Comparison of ENCODE assay signal across 7 cellular contexts in the genomic region with DNA sequence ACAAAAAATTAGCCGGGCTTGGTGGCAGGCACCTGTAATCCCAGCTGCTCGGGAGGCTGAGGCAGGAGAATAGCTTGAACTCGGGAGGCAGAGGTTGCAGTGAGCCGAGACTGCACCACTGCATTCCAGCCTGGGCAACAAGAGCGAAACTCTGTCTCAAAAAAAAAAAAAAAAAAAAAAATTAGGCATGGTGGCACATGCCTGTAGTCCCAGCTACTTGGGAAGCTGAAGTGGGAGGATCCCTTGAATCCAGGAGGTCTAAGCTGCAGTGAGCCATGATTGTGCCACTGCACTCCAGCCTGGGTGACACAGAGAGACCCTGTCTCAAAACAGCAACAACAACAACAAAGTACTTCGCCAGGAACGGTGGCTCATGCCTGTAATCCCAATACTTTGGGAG. TPM values are rescaled to one million over a fixed set of nuclear protein-coding genes. Genes with fewer than 3 reads are reported as not detected.
DNase-seq lines count a peak whose midpoint lies in the region; ATAC-seq and TF ChIP-seq lines count a peak whose summit lies in the region.
"Not testable (repeated sequence)": the region's sequence is repeated elsewhere in the genome, so short reads cannot be mapped to it uniquely, and the experiment has no call there.

No MANE protein-coding gene starts in this region.

- not testable (repeated sequence) for TF ChIP-seq CTCF in HEK293 (tag by site-specific recombination; IDR thresholded peaks at IDR 0.05); chondrocyte (IDR thresholded peaks at IDR 0.05); endothelial cell (IDR thresholded peaks at IDR 0.05; ENCODE audit: unreplicated experiment); nephron progenitor cell (IDR thresholded peaks at IDR 0.05); psoas muscle (IDR thresholded peaks at IDR 0.05)

- not testable (repeated sequence) for H3K27me3 ChIP-seq in psoas muscle (ENCODE audit: insufficient read depth in 3 of 3, low read length in 2 of 3)

- H3K27ac Mint-ChIP-seq in activated naive CD8-positive, alpha-beta T cell, result peak overlapping the region; percentile 12
- H3K27ac Mint-ChIP-seq in chondrocyte (ENCODE audit: unreplicated experiment), result peak overlapping the region; percentile 88
- H3K27ac Mint-ChIP-seq in endothelial cell (ENCODE audit: unreplicated experiment), result peak overlapping the region; percentile 57
- H3K27ac Mint-ChIP-seq in nephron progenitor cell, result peak overlapping the region; percentile 57
- H3K27ac Mint-ChIP-seq in stimulated activated naive CD8-positive, alpha-beta T cell treated with anti-CD3 and anti-CD28 coated beads, Interleukin-15, Interleukin-2, amounts not matched to agents 100 ng/mL and 50 ng/mL, for 24 hours, result peak overlapping the region; percentile 48

- H3K27ac ChIP-seq in HEK293 (ENCODE audit: extremely low read depth, low read depth, low read length), result not testable (repeated sequence)
- peak overlapping the region; percentile 82 for H3K27ac ChIP-seq in psoas muscle

- intact Hi-C loops in psoas muscle (cut with DNase I), result not testable (repeated sequence)

- H3K4me1 Mint-ChIP-seq in activated naive CD8-positive, alpha-beta T cell (ENCODE audit: low read depth), result peaks cover 84% of the 10 kb centered on the region
- H3K4me1 Mint-ChIP-seq in chondrocyte (ENCODE audit: low read depth) (peaks cover 85% of the 10 kb centered on the region), endothelial cell (ENCODE audit: unreplicated experiment) (peaks cover 12% of the 10 kb centered on the region), nephron progenitor cell (peaks cover 44% of the 10 kb centered on the region)
- H3K4me1 Mint-ChIP-seq in stimulated activated naive CD8-positive, alpha-beta T cell treated with anti-CD3 and anti-CD28 coated beads, Interleukin-15, Interleukin-2, amounts not matched to agents 100 ng/mL and 50 ng/mL, for 24 hours (ENCODE audit: low read depth), result peaks cover 90% of the 10 kb centered on the region

- H3K36me3 Mint-ChIP-seq in activated naive CD8-positive, alpha-beta T cell; chondrocyte (ENCODE audit: low read depth); endothelial cell (ENCODE audit: low read depth, unreplicated experiment): not testable (repeated sequence)
- H3K36me3 Mint-ChIP-seq in nephron progenitor cell (ENCODE audit: low read depth), result peaks cover 40% of the 10 kb centered on the region
- peaks cover 39% of the 10 kb centered on the region for H3K36me3 Mint-ChIP-seq in stimulated activated naive CD8-positive, alpha-beta T cell treated with anti-CD3 and anti-CD28 coated beads, Interleukin-15, Interleukin-2, amounts not matched to agents 100 ng/mL and 50 ng/mL, for 24 hours (ENCODE audit: low read depth)

- not testable (repeated sequence) for H3K9me3 ChIP-seq in HEK293 (ENCODE audit: control insufficient read depth, insufficient read depth, low read depth, low read length); psoas muscle

- 67 to 86% (median 75%) methylated on average over 5 to 7 of the region's 7 CpGs for WGBS in psoas muscle, 3 donors

- not testable (repeated sequence) for H3K4me3 Mint-ChIP-seq in activated naive CD8-positive, alpha-beta T cell; chondrocyte (ENCODE audit: unreplicated experiment); endothelial cell (ENCODE audit: unreplicated experiment); nephron progenitor cell; stimulated activated naive CD8-positive, alpha-beta T cell treated with anti-CD3 and anti-CD28 coated beads, Interleukin-15, Interleukin-2, amounts not matched to agents 100 ng/mL and 50 ng/mL, for 24 hours

- POLR2A ChIA-PET in HEK293 (lab: Yijun Ruan, JAX), result interaction anchor here (2.3 kb wide), 1 partner anchor 10 kb away, joined by 11 read pairs; a partner anchor contains a TSS

- not testable (repeated sequence) for DNase-seq in chondrocyte (ENCODE audit: low spot score); endothelial cell (ENCODE audit: low spot score); nephron progenitor cell; psoas muscle

- CTCF ChIA-PET in HEK293 (lab: Yijun Ruan, JAX), result interaction anchor here (0.7 to 0.9 kb wide), 2 partner anchors 175 to 360 kb away, joined by 3 to 7 read pairs; no protein-coding TSS in a partner anchor

- peak in 2 of 4 donors; percentile 5 to 14 for ATAC-seq in psoas muscle

- H3K27me3 Mint-ChIP-seq in activated naive CD8-positive, alpha-beta T cell; chondrocyte (ENCODE audit: low read depth); endothelial cell (ENCODE audit: unreplicated experiment); nephron progenitor cell (ENCODE audit: low read depth, poor library complexity); stimulated activated naive CD8-positive, alpha-beta T cell treated with anti-CD3 and anti-CD28 coated beads, Interleukin-15, Interleukin-2, amounts not matched to agents 100 ng/mL and 50 ng/mL, for 24 hours: not testable (repeated sequence)

- H3K36me3 ChIP-seq in HEK293 (ENCODE audit: control insufficient read depth in 2 of 2, insufficient read depth in 1 of 2, low read length in 2 of 2); psoas muscle (ENCODE audit: insufficient read depth in 1 of 2, low read depth in 1 of 2): not testable (repeated sequence)

- not testable (repeated sequence) for H3K4me3 ChIP-seq in HEK293 (ENCODE audit: low read depth, low read length); psoas muscle

- not testable (repeated sequence) for H3K9me3 Mint-ChIP-seq in activated naive CD8-positive, alpha-beta T cell (ENCODE audit: low read depth); chondrocyte (ENCODE audit: low read depth); endothelial cell (ENCODE audit: unreplicated experiment); stimulated activated naive CD8-positive, alpha-beta T cell treated with anti-CD3 and anti-CD28 coated beads, Interleukin-15, Interleukin-2, amounts not matched to agents 100 ng/mL and 50 ng/mL, for 24 hours
- peaks cover 11% of the 10 kb centered on the region for H3K9me3 Mint-ChIP-seq in nephron progenitor cell

- H3K4me1 ChIP-seq in HEK293 (ENCODE audit: control insufficient read depth, insufficient read depth, low read length), result peaks cover 31% of the 10 kb centered on the region
- peaks cover 82% of the 10 kb centered on the region for H3K4me1 ChIP-seq in psoas muscle

TF ChIP-seq in HEK293, 187 proteins besides CTCF, POLR2A, EP300 and RAD21:
- TF ChIP-seq, protein P1, sequence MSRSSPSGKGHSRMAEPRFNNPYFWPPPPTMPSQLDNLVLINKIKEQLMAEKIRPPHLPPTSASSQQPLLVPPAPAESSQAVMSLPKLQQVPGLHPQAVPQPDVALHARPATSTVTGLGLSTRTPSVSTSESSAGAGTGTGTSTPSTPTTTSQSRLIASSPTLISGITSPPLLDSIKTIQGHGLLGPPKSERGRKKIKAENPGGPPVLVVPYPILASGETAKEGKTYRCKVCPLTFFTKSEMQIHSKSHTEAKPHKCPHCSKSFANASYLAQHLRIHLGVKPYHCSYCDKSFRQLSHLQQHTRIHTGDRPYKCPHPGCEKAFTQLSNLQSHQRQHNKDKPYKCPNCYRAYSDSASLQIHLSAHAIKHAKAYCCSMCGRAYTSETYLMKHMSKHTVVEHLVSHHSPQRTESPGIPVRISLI (tag by site-specific recombination; IDR thresholded peaks at IDR 0.05), result peak; percentile 55; the same call in 1 of the 2 replicates
- TF ChIP-seq OSR2 (tag by site-specific recombination; IDR thresholded peaks at IDR 0.05) (peak; percentile 75), IKZF3 (tag by site-specific recombination; IDR thresholded peaks at IDR 0.05) (0 out of 2 replicates have a peak, but pooled peaks have one; percentile 24), GLIS1 (tag by site-specific recombination; IDR thresholded peaks at IDR 0.05) (peak; percentile 36; the same call in 1 of the 2 replicates)

RNA-seq across cellular contexts. Expression of a gene that starts 9.8 kb away (rescaled TPM):
- total RNA-seq in chondrocyte, result 82.5 to 85.5 TPM (median 84.0 TPM) in 3 replicates
- 102 TPM for total RNA-seq in endothelial cell (ENCODE audit: unreplicated experiment)
- total RNA-seq in psoas muscle, result 10 to 100 TPM; 52.2 to 71.0 (median 64.1) TPM
- polyA plus RNA-seq in psoas muscle, result 10 to 100 TPM; 25.8 to 74.4 (median 39.4) TPM

RNA-seq across cellular contexts. Expression of a gene that starts 11.4 kb away (rescaled TPM):
- total RNA-seq in chondrocyte (11.8 to 17.2 TPM (median 15.1 TPM) in 3 replicates), endothelial cell (ENCODE audit: unreplicated experiment) (27.8 TPM), psoas muscle (10 to 100 TPM; 15.3 to 21.9 (median 19.5) TPM)
- 10 to 100 TPM; 16.6 to 50.8 (median 26.9) TPM for polyA plus RNA-seq in psoas muscle

RNA-seq across cellular contexts. Expression of a gene that starts 52.7 kb away (rescaled TPM):
- 0.90 to 2.8 TPM (median 0.90 TPM) in 3 replicates for total RNA-seq in chondrocyte
- 3.9 TPM for total RNA-seq in endothelial cell (ENCODE audit: unreplicated experiment)
- 1 to 10 TPM; 1.2 to 1.7 (median 1.3) TPM for total RNA-seq in psoas muscle
- 1 to 10 TPM in 2 of 3 donors, under 1 TPM in 1; 0.69 to 2.1 (median 1.1) TPM for polyA plus RNA-seq in psoas muscle

Comparison
In these comparisons a context has a peak if more than half of its experiments do, and no peak if none do; other contexts are left out.
1. H3K27ac Mint-ChIP-seq: peak in every context shown above with its lines; median percentile 88 in chondrocyte; 57 in endothelial cell; 57 in nephron progenitor cell; 48 in stimulated activated naive CD8-positive, alpha-beta T cell treated with anti-CD3 and anti-CD28 coated beads, Interleukin-15, Interleukin-2, amounts not matched to agents 100 ng/mL and 50 ng/mL, for 24 hours; 12 in activated naive CD8-positive, alpha-beta T cell.